In the genomic region with DNA sequence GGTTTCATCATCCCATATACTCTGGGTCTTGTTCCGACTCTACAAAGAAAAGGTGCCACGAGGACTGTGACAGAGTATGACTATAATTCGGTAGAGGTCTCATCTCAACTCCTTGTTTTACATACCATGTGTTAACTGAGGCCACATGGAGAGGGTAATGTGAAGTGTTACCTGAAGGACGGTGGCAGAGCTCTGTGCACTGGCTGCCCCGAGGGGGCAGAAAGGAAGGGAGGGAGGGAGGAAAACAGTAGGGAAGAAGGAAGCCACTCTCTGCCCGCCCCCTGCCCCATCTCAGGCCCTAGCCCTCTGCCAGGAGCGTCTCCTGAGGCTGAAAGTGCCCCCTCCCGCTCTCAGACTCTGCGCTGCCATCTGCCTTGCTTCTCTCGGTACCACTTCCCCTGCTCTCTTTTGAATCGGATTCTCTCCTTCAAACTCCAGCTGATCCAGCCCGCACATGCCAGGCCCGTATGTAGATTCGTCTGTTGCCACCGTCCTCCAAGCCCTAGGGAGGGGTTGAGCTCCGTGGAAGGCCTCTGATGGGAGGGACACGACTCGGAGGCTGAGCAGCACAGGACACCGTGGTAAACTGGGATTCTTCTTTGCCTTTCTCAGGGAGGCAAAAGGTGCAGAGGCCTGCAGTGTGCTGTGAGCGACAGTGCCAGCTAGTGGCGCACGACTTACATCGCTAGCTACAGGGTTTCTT, we compare ENCODE assay signal across 9 cellular contexts.
DNase-seq lines count a peak whose midpoint lies in the region; FAIRE-seq and TF ChIP-seq lines count a peak whose summit lies in the region.
"Had no signal": no experiment of that assay in that cellular context is flagged by ENCODE, and none has a peak within 500 bp of the region (broad histone marks: within the 10 kb centered on the region; RNA-seq: fewer than 3 reads in every experiment).

No MANE protein-coding gene starts in this region.

- peaks cover 7% of the 10 kb centered on the region for H3K4me1 ChIP-seq in skeletal muscle satellite cell (ENCODE audit: control insufficient read depth, insufficient read depth, low read length)

- H3K36me3 Mint-ChIP-seq in IgD-negative memory B cell = peaks cover 5% of the 10 kb centered on the region
- no peaks in the 10 kb centered on the region for H3K36me3 Mint-ChIP-seq in T-helper 2 cell treated with Interferon-gamma antibody and Interleukin-4, amounts not matched to agents 5 μg/mL and 100 μg/mL, for 36 hours (ENCODE audit: low read depth)

- peak; percentile 58 for DNase-seq in T-helper 2 cell treated with Interferon-gamma antibody and Interleukin-4, amounts not matched to agents 5 μg/mL and 100 μg/mL, for 36 hours (ENCODE audit: low spot score)
- DNase-seq in astrocyte of the spinal cord (ENCODE audit: low read depth, low spot score) (peak; percentile 83), H54 (ENCODE audit: insufficient read length, low spot score) (no peak), mesenteric fat pad (ENCODE audit: low spot score) (no peak)

- H3K4me3 ChIP-seq in astrocyte of the spinal cord (ENCODE audit: low read depth, low read length) = peak overlapping the region; percentile 8
- peak overlapping the region; percentile 30 for H3K4me3 ChIP-seq in iPS-11a (ENCODE audit: low read depth, low read length)
- peak overlapping the region; percentile 69 for H3K4me3 ChIP-seq in skeletal muscle satellite cell (ENCODE audit: low read length)

- no peak for TF ChIP-seq POLR2A in H54 (IDR thresholded peaks at IDR 0.05; ENCODE audit: low read depth, low read length)

- H3K27ac Mint-ChIP-seq in IgD-negative memory B cell = peak overlapping the region in 1 of 3 donors; percentile 2
- H3K27ac Mint-ChIP-seq in T-helper 2 cell treated with Interferon-gamma antibody and Interleukin-4, amounts not matched to agents 5 μg/mL and 100 μg/mL, for 36 hours = no peak overlapping the region

- in situ Hi-C loops in astrocyte of the spinal cord (cut with HindIII; ENCODE audit: low sequenced_read_pairs) = no loop called here

- peak overlapping the region; percentile 64 for H3K9ac ChIP-seq in skeletal muscle satellite cell (ENCODE audit: low read depth, low read length)

- TF ChIP-seq CTCF in GM12874 (IDR thresholded peaks at IDR 0.05; ENCODE audit: insufficient read depth, low read depth, low read length) (peak; percentile 95), astrocyte of the spinal cord (IDR thresholded peaks at IDR 0.05; ENCODE audit: low read depth, low read length) (peak; percentile 89)

- no peak for FAIRE-seq in H54 (lab: Jason Lieb, UNC)
- FAIRE-seq: islet of Langerhans had no signal

- H3K36me3 ChIP-seq in skeletal muscle satellite cell (ENCODE audit: insufficient read depth, low read length) = no peaks in the 10 kb centered on the region

- no peaks in the 10 kb centered on the region for H3K27me3 ChIP-seq in skeletal muscle satellite cell (ENCODE audit: control insufficient read depth, insufficient read depth, low read length)

- peaks cover 10% of the 10 kb centered on the region for H3K27me3 Mint-ChIP-seq in IgD-negative memory B cell
- peaks cover 10% of the 10 kb centered on the region for H3K27me3 Mint-ChIP-seq in T-helper 2 cell treated with Interferon-gamma antibody and Interleukin-4, amounts not matched to agents 5 μg/mL and 100 μg/mL, for 36 hours (ENCODE audit: low read depth)

- H3K9me3 Mint-ChIP-seq in IgD-negative memory B cell = peaks cover 0 to 18% (median 9%) of the 10 kb centered on the region in 3 donors
- H3K9me3 Mint-ChIP-seq in T-helper 2 cell treated with Interferon-gamma antibody and Interleukin-4, amounts not matched to agents 5 μg/mL and 100 μg/mL, for 36 hours = peaks cover 12% of the 10 kb centered on the region

- H3K4me2 ChIP-seq in skeletal muscle satellite cell (ENCODE audit: low read length) = peak overlapping the region; percentile 92

- peak overlapping the region in 3 of 4 donors; percentile 78 to 96 (median 94) for H3K4me3 Mint-ChIP-seq in IgD-negative memory B cell
- H3K4me3 Mint-ChIP-seq in T-helper 2 cell treated with Interferon-gamma antibody and Interleukin-4, amounts not matched to agents 5 μg/mL and 100 μg/mL, for 36 hours = peak overlapping the region; percentile 92

- peaks cover 7 to 8% (median 8%) of the 10 kb centered on the region in 3 donors for H3K4me1 Mint-ChIP-seq in IgD-negative memory B cell
- peaks cover 5% of the 10 kb centered on the region for H3K4me1 Mint-ChIP-seq in T-helper 2 cell treated with Interferon-gamma antibody and Interleukin-4, amounts not matched to agents 5 μg/mL and 100 μg/mL, for 36 hours (ENCODE audit: low read depth)

- no peaks in the 10 kb centered on the region for H3K9me3 ChIP-seq in skeletal muscle satellite cell (replicated peaks; ENCODE audit: low read length)

Comparison
In these comparisons a context has a peak if more than half of its experiments do, and no peak if none do; other contexts are left out.
1. DNase-seq: peak in T-helper 2 cell treated with Interferon-gamma antibody and Interleukin-4, amounts not matched to agents 5 μg/mL and 100 μg/mL, for 36 hours (single experiment) and astrocyte of the spinal cord (single experiment); none in H54 (single experiment) and mesenteric fat pad (single experiment).
2. H3K4me3 ChIP-seq: peak in every context shown above with its lines; median percentile 69 in skeletal muscle satellite cell; 30 in iPS-11a; 8 in astrocyte of the spinal cord.